ENCODE assay signal across 16 cellular contexts in genomic region chr10:35684625-35685024, GRCh38.
"Had no signal": no experiment of that assay in that cellular context is flagged by ENCODE, and none has a peak within 500 bp of the region (broad histone marks: within the 10 kb centered on the region; RNA-seq: fewer than 3 reads in every experiment).

No MANE protein-coding gene starts in this region.

- H3K4me1 ChIP-seq: parathyroid adenoma, right atrium auricular region, uterus had no signal

- H3K4me3 ChIP-seq: right atrium auricular region, skin epidermis, stomach, thoracic aorta, uterus had no signal

- FAIRE-seq: astrocyte had no signal

- H3K27ac Mint-ChIP-seq: activated T-helper 1 cell treated with anti-CD3 and anti-CD28 coated beads, Interleukin-12 subunit alpha, Interleukin-12 subunit beta, Interleukin-2, Interleukin-4 antibody, amounts not matched to agents 30 ng/mL and 10 ng/mL and 1 ng/mL, durations not matched to agents 14 hours and 24 hours and 36 hours had no signal

- H3K9ac ChIP-seq: parathyroid adenoma had no signal

- H3K79me2 ChIP-seq: parathyroid adenoma had no signal

- H2AFZ ChIP-seq: parathyroid adenoma had no signal

- H3K36me3 ChIP-seq: right atrium auricular region, stomach, thoracic aorta, uterus had no signal

- H3K27me3 ChIP-seq: right atrium auricular region, stomach, uterus had no signal

- H3K27ac ChIP-seq: parathyroid adenoma, right atrium auricular region, skin epidermis, thoracic aorta, uterus had no signal

- DNase-seq: activated CD4-positive, alpha-beta T cell treated with anti-CD3 and anti-CD28 coated beads for 48 hours; activated naive CD4-positive, alpha-beta T cell; central memory CD4-positive, alpha-beta T cell; cortex of kidney; effector CD8-positive, alpha-beta T cell; foreskin melanocyte; head of caudate nucleus; stimulated activated CD4-positive, alpha-beta T cell treated with anti-CD3 and anti-CD28 coated beads, Interleukin-4, amount 100 ng/mL, for 4 hours; stomach; uterus had no signal

- H3K9me3 ChIP-seq: right atrium auricular region, stomach, thoracic aorta, uterus had no signal

- H3K4me3 Mint-ChIP-seq: activated T-helper 1 cell treated with anti-CD3 and anti-CD28 coated beads, Interleukin-12 subunit alpha, Interleukin-12 subunit beta, Interleukin-2, Interleukin-4 antibody, amounts not matched to agents 30 ng/mL and 10 ng/mL and 1 ng/mL, durations not matched to agents 14 hours and 24 hours and 36 hours had no signal
